Comparison of ENCODE assay signal across 9 cellular contexts in genomic region chr4:143156853-143157252, GRCh38.
"Had no signal": no experiment of that assay in that cellular context is flagged by ENCODE, and none has a peak within 500 bp of the region (broad histone marks: within the 10 kb centered on the region; RNA-seq: fewer than 3 reads in every experiment).

No MANE protein-coding gene starts in this region.

- H3K36me3 ChIP-seq: HAP-1 had no signal

- DNase-seq: GM23248, GOT3, H7, H9, HCEC 1CT, HFFc6 had no signal

- H3K4me1 ChIP-seq: HAP-1 had no signal

- H3K4me3 ChIP-seq: GM23248, GM23338, HAP-1 had no signal

- H3K9me3 ChIP-seq: HAP-1 had no signal

- H3K27ac ChIP-seq: GM23248 had no signal

- ATAC-seq: GM23338, HCT116 had no signal
